In genomic region chr17:60559995-60560859, GRCh38 we compare ENCODE assay signal across 1 cellular context.
TF ChIP-seq lines count a peak whose summit lies in the region.

No MANE protein-coding gene starts in this region.

TF ChIP-seq in HepG2, 621 proteins besides CTCF, POLR2A, EP300 and RAD21 (continued from another document and continues in another):
- TF ChIP-seq, protein P1, sequence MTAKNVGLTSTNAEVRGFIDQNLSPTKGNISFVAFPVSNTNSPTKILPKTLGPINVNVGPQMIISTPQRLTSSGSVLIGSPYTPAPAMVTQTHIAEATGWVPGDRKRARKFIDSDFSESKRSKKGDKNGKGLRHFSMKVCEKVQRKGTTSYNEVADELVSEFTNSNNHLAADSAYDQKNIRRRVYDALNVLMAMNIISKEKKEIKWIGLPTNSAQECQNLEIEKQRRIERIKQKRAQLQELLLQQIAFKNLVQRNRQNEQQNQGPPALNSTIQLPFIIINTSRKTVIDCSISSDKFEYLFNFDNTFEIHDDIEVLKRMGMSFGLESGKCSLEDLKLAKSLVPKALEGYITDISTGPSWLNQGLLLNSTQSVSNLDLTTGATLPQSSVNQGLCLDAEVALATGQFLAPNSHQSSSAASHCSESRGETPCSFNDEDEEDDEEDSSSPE (CRISPR knock-in tag; IDR thresholded peaks at IDR 0.05) = peak; percentile 42; the same call in 1 of the 2 replicates
- no peak; the same call in 1 of the 2 replicates for TF ChIP-seq HHEX (CRISPR knock-in tag; IDR thresholded peaks at IDR 0.05)
- TF ChIP-seq ZNF547 (CRISPR knock-in tag; IDR thresholded peaks at IDR 0.05) = 0 out of 2 replicates have a peak, but pooled peaks have one; percentile 66
- TF ChIP-seq ZSCAN21 (CRISPR knock-in tag; IDR thresholded peaks at IDR 0.05; ENCODE audit: borderline replicate concordance) = peak; percentile 76
- TF ChIP-seq ZNF282 (IDR thresholded peaks at IDR 0.05; ENCODE audit: partially characterized antibody) = no peak
- no peak for TF ChIP-seq ZNF770 (CRISPR knock-in tag; IDR thresholded peaks at IDR 0.05)
- TF ChIP-seq ZNF331 (CRISPR knock-in tag; IDR thresholded peaks at IDR 0.05) = peak; percentile 86
- TF ChIP-seq TSC22D2 (CRISPR knock-in tag; IDR thresholded peaks at IDR 0.05; ENCODE audit: borderline replicate concordance) = no peak; the same call in 1 of the 2 replicates
- TF ChIP-seq MYC (CRISPR knock-in tag; IDR thresholded peaks at IDR 0.05; ENCODE audit: borderline replicate concordance) = peak; percentile 87
- no peak for TF ChIP-seq RAD51 (IDR thresholded peaks at IDR 0.05; ENCODE audit: borderline replicate concordance)
- TF ChIP-seq, protein P2, sequence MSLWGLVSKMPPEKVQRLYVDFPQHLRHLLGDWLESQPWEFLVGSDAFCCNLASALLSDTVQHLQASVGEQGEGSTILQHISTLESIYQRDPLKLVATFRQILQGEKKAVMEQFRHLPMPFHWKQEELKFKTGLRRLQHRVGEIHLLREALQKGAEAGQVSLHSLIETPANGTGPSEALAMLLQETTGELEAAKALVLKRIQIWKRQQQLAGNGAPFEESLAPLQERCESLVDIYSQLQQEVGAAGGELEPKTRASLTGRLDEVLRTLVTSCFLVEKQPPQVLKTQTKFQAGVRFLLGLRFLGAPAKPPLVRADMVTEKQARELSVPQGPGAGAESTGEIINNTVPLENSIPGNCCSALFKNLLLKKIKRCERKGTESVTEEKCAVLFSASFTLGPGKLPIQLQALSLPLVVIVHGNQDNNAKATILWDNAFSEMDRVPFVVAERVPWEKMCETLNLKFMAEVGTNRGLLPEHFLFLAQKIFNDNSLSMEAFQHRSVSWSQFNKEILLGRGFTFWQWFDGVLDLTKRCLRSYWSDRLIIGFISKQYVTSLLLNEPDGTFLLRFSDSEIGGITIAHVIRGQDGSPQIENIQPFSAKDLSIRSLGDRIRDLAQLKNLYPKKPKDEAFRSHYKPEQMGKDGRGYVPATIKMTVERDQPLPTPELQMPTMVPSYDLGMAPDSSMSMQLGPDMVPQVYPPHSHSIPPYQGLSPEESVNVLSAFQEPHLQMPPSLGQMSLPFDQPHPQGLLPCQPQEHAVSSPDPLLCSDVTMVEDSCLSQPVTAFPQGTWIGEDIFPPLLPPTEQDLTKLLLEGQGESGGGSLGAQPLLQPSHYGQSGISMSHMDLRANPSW (CRISPR knock-in tag; IDR thresholded peaks at IDR 0.05; ENCODE audit: borderline replicate concordance) = no peak; the same call in 1 of the 2 replicates
- TF ChIP-seq, protein P3, sequence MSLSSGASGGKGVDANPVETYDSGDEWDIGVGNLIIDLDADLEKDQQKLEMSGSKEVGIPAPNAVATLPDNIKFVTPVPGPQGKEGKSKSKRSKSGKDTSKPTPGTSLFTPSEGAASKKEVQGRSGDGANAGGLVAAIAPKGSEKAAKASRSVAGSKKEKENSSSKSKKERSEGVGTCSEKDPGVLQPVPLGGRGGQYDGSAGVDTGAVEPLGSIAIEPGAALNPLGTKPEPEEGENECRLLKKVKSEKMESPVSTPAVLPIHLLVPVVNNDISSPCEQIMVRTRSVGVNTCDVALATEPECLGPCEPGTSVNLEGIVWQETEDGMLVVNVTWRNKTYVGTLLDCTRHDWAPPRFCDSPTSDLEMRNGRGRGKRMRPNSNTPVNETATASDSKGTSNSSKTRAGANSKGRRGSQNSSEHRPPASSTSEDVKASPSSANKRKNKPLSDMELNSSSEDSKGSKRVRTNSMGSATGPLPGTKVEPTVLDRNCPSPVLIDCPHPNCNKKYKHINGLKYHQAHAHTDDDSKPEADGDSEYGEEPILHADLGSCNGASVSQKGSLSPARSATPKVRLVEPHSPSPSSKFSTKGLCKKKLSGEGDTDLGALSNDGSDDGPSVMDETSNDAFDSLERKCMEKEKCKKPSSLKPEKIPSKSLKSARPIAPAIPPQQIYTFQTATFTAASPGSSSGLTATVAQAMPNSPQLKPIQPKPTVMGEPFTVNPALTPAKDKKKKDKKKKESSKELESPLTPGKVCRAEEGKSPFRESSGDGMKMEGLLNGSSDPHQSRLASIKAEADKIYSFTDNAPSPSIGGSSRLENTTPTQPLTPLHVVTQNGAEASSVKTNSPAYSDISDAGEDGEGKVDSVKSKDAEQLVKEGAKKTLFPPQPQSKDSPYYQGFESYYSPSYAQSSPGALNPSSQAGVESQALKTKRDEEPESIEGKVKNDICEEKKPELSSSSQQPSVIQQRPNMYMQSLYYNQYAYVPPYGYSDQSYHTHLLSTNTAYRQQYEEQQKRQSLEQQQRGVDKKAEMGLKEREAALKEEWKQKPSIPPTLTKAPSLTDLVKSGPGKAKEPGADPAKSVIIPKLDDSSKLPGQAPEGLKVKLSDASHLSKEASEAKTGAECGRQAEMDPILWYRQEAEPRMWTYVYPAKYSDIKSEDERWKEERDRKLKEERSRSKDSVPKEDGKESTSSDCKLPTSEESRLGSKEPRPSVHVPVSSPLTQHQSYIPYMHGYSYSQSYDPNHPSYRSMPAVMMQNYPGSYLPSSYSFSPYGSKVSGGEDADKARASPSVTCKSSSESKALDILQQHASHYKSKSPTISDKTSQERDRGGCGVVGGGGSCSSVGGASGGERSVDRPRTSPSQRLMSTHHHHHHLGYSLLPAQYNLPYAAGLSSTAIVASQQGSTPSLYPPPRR (CRISPR knock-in tag; IDR thresholded peaks at IDR 0.05; ENCODE audit: borderline replicate concordance) = peak; percentile 77; the same call in 1 of the 2 replicates
- peak; percentile 76 for TF ChIP-seq ELF1 (CRISPR knock-in tag; IDR thresholded peaks at IDR 0.05)
- TF ChIP-seq NONO (IDR thresholded peaks at IDR 0.05) = no peak
- peak; percentile 18; the same call in 1 of the 2 replicates for TF ChIP-seq NONO (CRISPR knock-in tag; conservative IDR thresholded peaks at IDR 0.05)
- no peak for TF ChIP-seq NFRKB (IDR thresholded peaks at IDR 0.05)
- peak in 1 of 2 experiments; percentile 74; a peak in 2 of 4 replicates for TF ChIP-seq KLF16 (CRISPR knock-in tag; IDR thresholded peaks at IDR 0.05)
- no peak for TF ChIP-seq MAZ (IDR thresholded peaks at IDR 0.05; ENCODE audit: borderline replicate concordance, low read depth, low read length)
- 0 out of 2 replicates have a peak, but pooled peaks have one; percentile 71 for TF ChIP-seq MAZ (CRISPR knock-in tag; IDR thresholded peaks at IDR 0.05; ENCODE audit: low read depth)
- TF ChIP-seq, protein P4, sequence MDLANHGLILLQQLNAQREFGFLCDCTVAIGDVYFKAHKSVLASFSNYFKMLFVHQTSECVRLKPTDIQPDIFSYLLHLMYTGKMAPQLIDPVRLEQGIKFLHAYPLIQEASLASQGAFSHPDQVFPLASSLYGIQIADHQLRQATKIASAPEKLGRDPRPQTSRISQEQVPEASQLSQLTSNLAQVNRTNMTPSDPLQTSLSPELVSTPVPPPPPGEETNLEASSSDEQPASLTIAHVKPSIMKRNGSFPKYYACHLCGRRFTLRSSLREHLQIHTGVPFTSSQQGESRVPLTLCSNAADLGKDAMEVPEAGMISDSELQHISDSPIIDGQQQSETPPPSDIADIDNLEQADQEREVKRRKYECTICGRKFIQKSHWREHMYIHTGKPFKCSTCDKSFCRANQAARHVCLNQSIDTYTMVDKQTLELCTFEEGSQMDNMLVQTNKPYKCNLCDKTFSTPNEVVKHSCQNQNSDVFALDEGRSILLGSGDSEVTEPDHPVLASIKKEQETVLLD (CRISPR knock-in tag; IDR thresholded peaks at IDR 0.05; ENCODE audit: low read depth) = no peak
- TF ChIP-seq SMAD1 (CRISPR knock-in tag; IDR thresholded peaks at IDR 0.05; ENCODE audit: borderline replicate concordance, low read depth) = no peak; the same call in 1 of the 2 replicates
- peak; percentile 52; the same call in 1 of the 2 replicates for TF ChIP-seq KDM2A (CRISPR knock-in tag; IDR thresholded peaks at IDR 0.05; ENCODE audit: borderline replicate concordance, low read depth)
- TF ChIP-seq RARA (CRISPR knock-in tag; IDR thresholded peaks at IDR 0.05) = peak; percentile 45; the same call in 1 of the 2 replicates
- TF ChIP-seq CERS6 (CRISPR knock-in tag; IDR thresholded peaks at IDR 0.05) = no peak
- TF ChIP-seq, protein P5, sequence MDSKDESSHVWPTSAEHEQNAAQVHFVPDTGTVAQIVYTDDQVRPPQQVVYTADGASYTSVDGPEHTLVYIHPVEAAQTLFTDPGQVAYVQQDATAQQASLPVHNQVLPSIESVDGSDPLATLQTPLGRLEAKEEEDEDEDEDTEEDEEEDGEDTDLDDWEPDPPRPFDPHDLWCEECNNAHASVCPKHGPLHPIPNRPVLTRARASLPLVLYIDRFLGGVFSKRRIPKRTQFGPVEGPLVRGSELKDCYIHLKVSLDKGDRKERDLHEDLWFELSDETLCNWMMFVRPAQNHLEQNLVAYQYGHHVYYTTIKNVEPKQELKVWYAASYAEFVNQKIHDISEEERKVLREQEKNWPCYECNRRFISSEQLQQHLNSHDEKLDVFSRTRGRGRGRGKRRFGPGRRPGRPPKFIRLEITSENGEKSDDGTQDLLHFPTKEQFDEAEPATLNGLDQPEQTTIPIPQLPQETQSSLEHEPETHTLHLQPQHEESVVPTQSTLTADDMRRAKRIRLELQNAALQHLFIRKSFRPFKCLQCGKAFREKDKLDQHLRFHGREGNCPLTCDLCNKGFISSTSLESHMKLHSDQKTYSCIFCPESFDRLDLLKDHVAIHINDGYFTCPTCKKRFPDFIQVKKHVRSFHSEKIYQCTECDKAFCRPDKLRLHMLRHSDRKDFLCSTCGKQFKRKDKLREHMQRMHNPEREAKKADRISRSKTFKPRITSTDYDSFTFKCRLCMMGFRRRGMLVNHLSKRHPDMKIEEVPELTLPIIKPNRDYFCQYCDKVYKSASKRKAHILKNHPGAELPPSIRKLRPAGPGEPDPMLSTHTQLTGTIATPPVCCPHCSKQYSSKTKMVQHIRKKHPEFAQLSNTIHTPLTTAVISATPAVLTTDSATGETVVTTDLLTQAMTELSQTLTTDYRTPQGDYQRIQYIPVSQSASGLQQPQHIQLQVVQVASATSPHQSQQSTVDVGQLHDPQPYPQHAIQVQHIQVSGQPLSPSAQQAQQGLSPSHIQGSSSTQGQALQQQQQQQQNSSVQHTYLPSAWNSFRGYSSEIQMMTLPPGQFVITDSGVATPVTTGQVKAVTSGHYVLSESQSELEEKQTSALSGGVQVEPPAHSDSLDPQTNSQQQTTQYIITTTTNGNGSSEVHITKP (CRISPR knock-in tag; IDR thresholded peaks at IDR 0.05; ENCODE audit: low read depth) = peak; percentile 18; the same call in 1 of the 2 replicates
- TF ChIP-seq SOX13 (IDR thresholded peaks at IDR 0.05) = no peak; the same call in 1 of the 2 replicates
- peak in 1 of 2 experiments; percentile 62; a peak in 2 of 4 replicates for TF ChIP-seq SOX13 (CRISPR knock-in tag; conservative IDR thresholded peaks at IDR 0.05 in 1 of 2, IDR thresholded peaks at IDR 0.05 in 1 of 2)
- no peak for TF ChIP-seq MEF2D (CRISPR knock-in tag; IDR thresholded peaks at IDR 0.05)
- TF ChIP-seq, protein P6, sequence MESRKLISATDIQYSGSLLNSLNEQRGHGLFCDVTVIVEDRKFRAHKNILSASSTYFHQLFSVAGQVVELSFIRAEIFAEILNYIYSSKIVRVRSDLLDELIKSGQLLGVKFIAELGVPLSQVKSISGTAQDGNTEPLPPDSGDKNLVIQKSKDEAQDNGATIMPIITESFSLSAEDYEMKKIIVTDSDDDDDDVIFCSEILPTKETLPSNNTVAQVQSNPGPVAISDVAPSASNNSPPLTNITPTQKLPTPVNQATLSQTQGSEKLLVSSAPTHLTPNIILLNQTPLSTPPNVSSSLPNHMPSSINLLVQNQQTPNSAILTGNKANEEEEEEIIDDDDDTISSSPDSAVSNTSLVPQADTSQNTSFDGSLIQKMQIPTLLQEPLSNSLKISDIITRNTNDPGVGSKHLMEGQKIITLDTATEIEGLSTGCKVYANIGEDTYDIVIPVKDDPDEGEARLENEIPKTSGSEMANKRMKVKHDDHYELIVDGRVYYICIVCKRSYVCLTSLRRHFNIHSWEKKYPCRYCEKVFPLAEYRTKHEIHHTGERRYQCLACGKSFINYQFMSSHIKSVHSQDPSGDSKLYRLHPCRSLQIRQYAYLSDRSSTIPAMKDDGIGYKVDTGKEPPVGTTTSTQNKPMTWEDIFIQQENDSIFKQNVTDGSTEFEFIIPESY (CRISPR knock-in tag; IDR thresholded peaks at IDR 0.05) = peak; percentile 30
- TF ChIP-seq GLMP (CRISPR knock-in tag; IDR thresholded peaks at IDR 0.05; ENCODE audit: borderline replicate concordance) = no peak
- no peak for TF ChIP-seq ZSCAN20 (CRISPR knock-in tag; IDR thresholded peaks at IDR 0.05; ENCODE audit: borderline replicate concordance)
- TF ChIP-seq ZNF33B (CRISPR knock-in tag; IDR thresholded peaks at IDR 0.05) = peak; percentile 89
- TF ChIP-seq, protein P7, sequence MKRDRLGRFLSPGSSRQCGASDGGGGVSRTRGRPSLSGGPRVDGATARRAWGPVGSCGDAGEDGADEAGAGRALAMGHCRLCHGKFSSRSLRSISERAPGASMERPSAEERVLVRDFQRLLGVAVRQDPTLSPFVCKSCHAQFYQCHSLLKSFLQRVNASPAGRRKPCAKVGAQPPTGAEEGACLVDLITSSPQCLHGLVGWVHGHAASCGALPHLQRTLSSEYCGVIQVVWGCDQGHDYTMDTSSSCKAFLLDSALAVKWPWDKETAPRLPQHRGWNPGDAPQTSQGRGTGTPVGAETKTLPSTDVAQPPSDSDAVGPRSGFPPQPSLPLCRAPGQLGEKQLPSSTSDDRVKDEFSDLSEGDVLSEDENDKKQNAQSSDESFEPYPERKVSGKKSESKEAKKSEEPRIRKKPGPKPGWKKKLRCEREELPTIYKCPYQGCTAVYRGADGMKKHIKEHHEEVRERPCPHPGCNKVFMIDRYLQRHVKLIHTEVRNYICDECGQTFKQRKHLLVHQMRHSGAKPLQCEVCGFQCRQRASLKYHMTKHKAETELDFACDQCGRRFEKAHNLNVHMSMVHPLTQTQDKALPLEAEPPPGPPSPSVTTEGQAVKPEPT (CRISPR knock-in tag; IDR thresholded peaks at IDR 0.05; ENCODE audit: low read depth) = peak; percentile 59; the same call in 1 of the 2 replicates
